ENCODE assay signal across 8 cellular contexts in the genomic region with DNA sequence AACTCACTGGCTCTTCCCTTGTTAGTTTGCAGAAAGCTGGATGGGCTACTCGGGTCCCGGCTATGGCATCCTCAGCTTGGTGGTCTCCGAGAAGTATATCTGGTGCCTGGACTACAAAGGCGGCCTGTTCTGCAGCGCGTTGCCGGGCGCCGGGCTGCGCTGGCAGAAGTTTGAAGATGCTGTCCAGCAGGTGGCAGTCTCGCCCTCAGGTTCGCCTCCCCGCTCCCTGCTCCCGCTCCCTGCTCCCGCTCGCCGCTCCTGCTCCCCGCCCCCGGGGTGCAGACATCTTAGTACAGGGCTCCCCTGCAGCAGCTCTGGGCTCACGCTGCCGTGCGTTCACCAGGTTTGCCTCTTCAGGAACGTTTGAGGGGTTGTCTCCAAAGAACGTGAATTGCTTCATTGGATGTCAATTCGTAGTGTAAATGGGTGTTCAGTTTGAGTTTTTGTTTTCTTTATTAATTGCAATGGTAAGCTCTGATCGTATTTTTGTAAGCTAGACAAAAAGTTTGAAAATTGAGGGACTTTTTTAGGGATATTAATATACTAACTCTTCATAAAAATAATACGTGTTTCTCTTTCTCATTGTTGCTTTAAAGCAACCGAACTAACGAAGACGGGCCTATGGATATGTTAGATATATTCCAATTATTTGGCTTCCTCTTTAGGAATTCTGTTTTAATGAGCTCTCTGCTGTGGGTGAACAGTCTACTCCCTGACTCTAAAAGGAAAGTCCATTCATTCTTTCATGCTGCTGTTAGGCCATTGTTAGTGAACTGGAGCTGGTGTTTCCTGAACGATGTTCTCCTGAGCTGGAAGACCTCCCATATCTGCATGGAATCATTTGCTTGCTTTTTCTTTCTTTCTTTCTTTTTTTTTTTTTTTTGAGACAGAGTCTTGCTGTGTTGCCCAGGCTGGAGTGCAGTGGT.
DNase-seq lines count a peak whose midpoint lies in the region; ATAC-seq, FAIRE-seq and TF ChIP-seq lines count a peak whose summit lies in the region.

No MANE protein-coding gene starts in this region.

- FAIRE-seq in A549 (lab: Jason Lieb, UNC) (no peak), kidney (lab: Jason Lieb, UNC) (no peak)

- no peaks in the 10 kb centered on the region for H3K9me3 ChIP-seq in A549
- H3K9me3 ChIP-seq in kidney (ENCODE audit: control insufficient read depth in 1 of 2, low read length in 2 of 2) = no peaks in the 10 kb centered on the region

- POLR2A ChIA-PET in A549 (lab: Yijun Ruan, JAX) = interaction anchor here (0.6 kb wide), 2 partner anchors 39 to 889 kb away, joined by 3 to 4 read pairs; no protein-coding TSS in a partner anchor

- DNase-seq in A549 (ENCODE audit: low read depth in 1 of 2, low spot score in 1 of 2) = peak; percentile 84 to 91
- DNase-seq in NCI-H2196 treated with DMSO at 0.1 percent for 48 hours (lab: John Stamatoyannopoulos, UW; ENCODE audit: unreplicated experiment) = peak; percentile 71
- DNase-seq in caudate nucleus (lab: John Stamatoyannopoulos, UW) = peak in 59 of 61 donors; percentile 37 to 93 (median 82)
- DNase-seq in kidney = peak; percentile 95
- DNase-seq in stimulated activated CD4-positive, alpha-beta T cell treated with anti-CD3 and anti-CD28 coated beads, Interleukin-12 subunit alpha, Interleukin-12 subunit beta, amount 100 ng/mL, for 4 hours = peak; percentile 60

- H3K4me2 ChIP-seq in A549 = peak overlapping the region; percentile 42

- H3K9ac ChIP-seq in kidney (ENCODE audit: low read length in 2 of 2) = no peak overlapping the region

- ATAC-seq in A549 (peak; percentile 95 to 98), GM19372 (IDR thresholded peaks at IDR 0.05; ENCODE audit: low read depth, unreplicated experiment) (peak; percentile 53), HG03378 (IDR thresholded peaks at IDR 0.05; ENCODE audit: unreplicated experiment) (no peak)
- peak; percentile 51 to 65 for ATAC-seq in activated CD4-positive, CD25-positive, alpha-beta regulatory T cell treated with anti-CD3 and anti-CD28 coated beads, Interleukin-2, amount 50 U/mL, for 24 hours

- peak; percentile 84 to 85 for TF ChIP-seq RAD21 in A549 (conservative IDR thresholded peaks at IDR 0.05 in 1 of 2, IDR thresholded peaks at IDR 0.05 in 1 of 2)

- WGBS in A549 (ENCODE audit: missing lambda C conversion rate) = 31% methylated on average over 18 of the region's 31 CpGs

- H3K4me1 ChIP-seq in A549 (no peaks in the 10 kb centered on the region), kidney (ENCODE audit: control insufficient read depth in 1 of 2, insufficient read depth in 1 of 2, low read depth in 1 of 2, low read length in 2 of 2) (peaks cover 0 to 3% of the 10 kb centered on the region in 2 donors)

- no peak overlapping the region for H3K4me3 ChIP-seq in A549
- H3K4me3 ChIP-seq in kidney (ENCODE audit: low read length in 2 of 2) = peak overlapping the region; percentile 50 to 51

- intact Hi-C loops in kidney (cut with DNase I) = no loop called here

- peaks cover 12 to 27% of the 10 kb centered on the region in 2 donors for H3K36me3 ChIP-seq in kidney (ENCODE audit: control insufficient read depth in 1 of 2, insufficient read depth in 2 of 2, low read length in 2 of 2)

- TF ChIP-seq POLR2A in A549 (IDR thresholded peaks at IDR 0.05; ENCODE audit: low read length) = no peak

- CTCF ChIA-PET in A549 (lab: Yijun Ruan, JAX) = interaction anchor here (0.6 to 11.3 kb wide), 54 partner anchors 8 to 410 kb away, joined by 3 to 154 read pairs (median 6); a partner anchor contains a TSS

- TF ChIP-seq EP300 in A549 (IDR thresholded peaks at IDR 0.05) = no peak

- peak; percentile 78 for TF ChIP-seq CTCF in A549 (IDR thresholded peaks at IDR 0.05)
- peak; percentile 92 for TF ChIP-seq CTCF in kidney (IDR thresholded peaks at IDR 0.05; ENCODE audit: borderline replicate concordance, extremely low read depth, insufficient read depth)

- H3K27ac ChIP-seq in A549 (0 out of 6 replicates have a peak overlapping the region, but pooled peaks of 1 of the 2 experiments have one; percentile 50), caudate nucleus (ENCODE audit: low read depth, low read length) (peak overlapping the region; percentile 45), kidney (ENCODE audit: low read depth in 2 of 2, low read length in 2 of 2) (peak overlapping the region in 1 of 2 donors; percentile 14)

TF ChIP-seq in A549, 52 proteins besides CTCF, POLR2A, EP300 and RAD21:
- TF ChIP-seq HOXA7 (CRISPR knock-in tag; IDR thresholded peaks at IDR 0.05) (no peak), HDAC2 (IDR thresholded peaks at IDR 0.05) (no peak), KDM1A (IDR thresholded peaks at IDR 0.05; ENCODE audit: low read depth) (no peak), RCOR1 (IDR thresholded peaks at IDR 0.05; ENCODE audit: low read depth, low read length) (no peak), HOXB13 (CRISPR knock-in tag; IDR thresholded peaks at IDR 0.05; ENCODE audit: low read depth) (no peak), ESRRA (IDR thresholded peaks at IDR 0.05; ENCODE audit: borderline replicate concordance, low read length) (no peak), RFX5 (IDR thresholded peaks at IDR 0.05) (no peak), SMC3 (IDR thresholded peaks at IDR 0.05) (peak; percentile 90), BHLHE40 (IDR thresholded peaks at IDR 0.05; ENCODE audit: low read depth, low read length) (no peak), SREBF2 (IDR thresholded peaks at IDR 0.05) (no peak), CBX2 (IDR thresholded peaks at IDR 0.05; ENCODE audit: borderline replicate concordance, low read depth) (no peak), CHD4 (IDR thresholded peaks at IDR 0.05; ENCODE audit: borderline replicate concordance) (no peak)
- TF ChIP-seq, protein P1, sequence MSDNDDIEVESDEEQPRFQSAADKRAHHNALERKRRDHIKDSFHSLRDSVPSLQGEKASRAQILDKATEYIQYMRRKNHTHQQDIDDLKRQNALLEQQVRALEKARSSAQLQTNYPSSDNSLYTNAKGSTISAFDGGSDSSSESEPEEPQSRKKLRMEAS (IDR thresholded peaks at IDR 0.05) = peak; percentile 38; the same call in 1 of the 2 replicates
- TF ChIP-seq, protein P2, sequence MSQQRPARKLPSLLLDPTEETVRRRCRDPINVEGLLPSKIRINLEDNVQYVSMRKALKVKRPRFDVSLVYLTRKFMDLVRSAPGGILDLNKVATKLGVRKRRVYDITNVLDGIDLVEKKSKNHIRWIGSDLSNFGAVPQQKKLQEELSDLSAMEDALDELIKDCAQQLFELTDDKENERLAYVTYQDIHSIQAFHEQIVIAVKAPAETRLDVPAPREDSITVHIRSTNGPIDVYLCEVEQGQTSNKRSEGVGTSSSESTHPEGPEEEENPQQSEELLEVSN (IDR thresholded peaks at IDR 0.05; ENCODE audit: borderline replicate concordance, low read depth) = no peak
- TF ChIP-seq, protein P3, sequence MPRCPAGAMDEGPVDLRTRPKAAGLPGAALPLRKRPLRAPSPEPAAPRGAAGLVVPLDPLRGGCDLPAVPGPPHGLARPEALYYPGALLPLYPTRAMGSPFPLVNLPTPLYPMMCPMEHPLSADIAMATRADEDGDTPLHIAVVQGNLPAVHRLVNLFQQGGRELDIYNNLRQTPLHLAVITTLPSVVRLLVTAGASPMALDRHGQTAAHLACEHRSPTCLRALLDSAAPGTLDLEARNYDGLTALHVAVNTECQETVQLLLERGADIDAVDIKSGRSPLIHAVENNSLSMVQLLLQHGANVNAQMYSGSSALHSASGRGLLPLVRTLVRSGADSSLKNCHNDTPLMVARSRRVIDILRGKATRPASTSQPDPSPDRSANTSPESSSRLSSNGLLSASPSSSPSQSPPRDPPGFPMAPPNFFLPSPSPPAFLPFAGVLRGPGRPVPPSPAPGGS (IDR thresholded peaks at IDR 0.05) = no peak
TF ChIP-seq in A549: peak in this region for 2.
